ENCODE assay signal across 1 cellular context in the genomic region with DNA sequence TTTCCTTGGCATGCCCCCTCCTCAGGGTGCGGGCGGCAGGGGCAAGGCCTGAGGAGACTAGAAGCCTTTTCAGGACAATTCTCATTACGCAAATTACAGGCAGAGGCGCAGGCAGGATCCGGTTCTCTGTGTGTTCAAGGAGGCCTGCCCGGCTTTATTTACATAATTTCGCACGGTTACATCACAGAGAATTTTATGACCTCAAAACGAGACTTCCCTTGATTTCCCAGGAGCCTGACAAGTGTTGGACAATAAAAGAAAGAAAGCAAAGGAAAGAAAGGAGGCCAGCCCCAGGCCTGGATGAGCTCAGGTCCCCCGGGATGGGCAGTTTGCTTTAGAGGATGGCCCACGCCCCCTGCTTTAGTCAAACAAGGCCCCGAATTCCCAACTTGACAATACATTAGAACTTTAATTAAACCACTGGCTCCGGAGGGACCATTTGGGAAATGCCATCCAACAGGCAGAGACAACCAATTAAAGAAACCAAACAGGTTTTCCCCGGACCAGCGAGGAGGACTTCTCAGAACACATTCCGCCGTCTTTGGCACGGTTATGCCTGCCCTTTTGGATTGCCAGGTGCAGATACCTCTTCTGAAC.
TF ChIP-seq lines count a peak whose summit lies in the region.

No MANE protein-coding gene starts in this region.

TF ChIP-seq in HepG2, 621 proteins besides CTCF, POLR2A, EP300 and RAD21:
- TF ChIP-seq ZBTB21 (CRISPR knock-in tag; IDR thresholded peaks at IDR 0.05) (peak; percentile 78; the same call in 1 of the 2 replicates), ZNF614 (CRISPR knock-in tag; IDR thresholded peaks at IDR 0.05; ENCODE audit: borderline replicate concordance) (no peak)
